1 cellular context compared by ENCODE assay signal in the genomic region with DNA sequence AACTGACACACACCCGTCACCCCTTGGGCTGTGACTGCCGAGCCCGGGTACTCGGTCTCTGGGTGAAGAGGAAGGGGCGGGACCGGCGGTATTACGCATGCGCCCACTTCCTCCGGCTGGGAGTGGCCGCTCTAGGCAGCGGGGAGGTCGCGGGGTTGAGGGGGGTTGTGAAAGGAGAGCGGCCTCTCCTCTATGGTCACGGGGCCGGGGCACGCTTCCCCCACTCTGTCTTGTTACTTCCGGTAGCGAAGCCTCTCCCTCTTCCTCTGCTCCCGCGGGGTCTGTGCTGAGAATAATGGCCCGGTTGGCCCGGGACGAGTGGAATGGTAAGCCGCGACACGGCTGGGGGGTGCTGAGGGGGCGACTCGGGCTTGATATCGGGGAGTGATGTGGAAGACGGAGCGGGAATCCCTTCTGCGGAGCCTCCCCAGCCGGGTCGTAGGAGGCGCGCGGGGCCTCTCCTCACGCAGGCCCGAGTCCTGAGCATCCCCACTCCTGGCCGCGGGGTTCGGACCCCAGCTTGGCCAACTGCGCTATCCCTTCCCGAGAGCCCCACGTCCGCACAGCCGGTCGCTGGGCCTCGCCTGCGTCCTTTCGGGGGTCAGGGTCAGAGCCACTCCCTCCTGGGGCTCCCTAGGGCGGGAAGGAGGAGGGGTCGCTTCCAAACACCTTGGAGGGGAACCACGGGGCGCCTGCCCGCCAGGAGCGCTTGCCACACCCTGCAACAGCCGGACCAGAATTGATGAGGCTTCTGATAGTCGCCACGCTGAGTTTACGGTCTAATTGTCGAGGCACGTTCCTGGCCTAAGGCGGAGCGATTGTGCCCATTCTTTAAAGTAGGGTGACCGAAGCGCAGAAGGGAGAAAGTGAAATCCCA.
TF ChIP-seq lines count a peak whose summit lies in the region.

A gene with protein sequence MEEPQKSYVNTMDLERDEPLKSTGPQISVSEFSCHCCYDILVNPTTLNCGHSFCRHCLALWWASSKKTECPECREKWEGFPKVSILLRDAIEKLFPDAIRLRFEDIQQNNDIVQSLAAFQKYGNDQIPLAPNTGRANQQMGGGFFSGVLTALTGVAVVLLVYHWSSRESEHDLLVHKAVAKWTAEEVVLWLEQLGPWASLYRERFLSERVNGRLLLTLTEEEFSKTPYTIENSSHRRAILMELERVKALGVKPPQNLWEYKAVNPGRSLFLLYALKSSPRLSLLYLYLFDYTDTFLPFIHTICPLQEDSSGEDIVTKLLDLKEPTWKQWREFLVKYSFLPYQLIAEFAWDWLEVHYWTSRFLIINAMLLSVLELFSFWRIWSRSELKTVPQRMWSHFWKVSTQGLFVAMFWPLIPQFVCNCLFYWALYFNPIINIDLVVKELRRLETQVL (plus strand): TSS at position 259 of the 877 bp plus-strand sequence. CDS start 11,396 bp downstream, outside the sequence.

TF ChIP-seq in HepG2, 621 proteins besides CTCF, POLR2A, EP300 and RAD21 (continued from another document and continues in another):
- no peak for TF ChIP-seq NFE2L1 (CRISPR knock-in tag; IDR thresholded peaks at IDR 0.05; ENCODE audit: borderline replicate concordance)
- peak; percentile 29; the same call in 1 of the 2 replicates for TF ChIP-seq PITX1 (CRISPR knock-in tag; IDR thresholded peaks at IDR 0.05)
- no peak for TF ChIP-seq ZNF382 (CRISPR knock-in tag; IDR thresholded peaks at IDR 0.05; ENCODE audit: borderline replicate concordance)
- peak; percentile 11; the same call in 1 of the 2 replicates for TF ChIP-seq ZNF33B (CRISPR knock-in tag; IDR thresholded peaks at IDR 0.05)
- 0 out of 2 replicates have a peak, but pooled peaks have one; percentile 30 for TF ChIP-seq HHEX (CRISPR knock-in tag; IDR thresholded peaks at IDR 0.05)
- TF ChIP-seq ATF3 (CRISPR knock-in tag; IDR thresholded peaks at IDR 0.05) = peak; percentile 68; the same call in 1 of the 2 replicates
- no peak for TF ChIP-seq SMARCE1 (IDR thresholded peaks at IDR 0.05; ENCODE audit: borderline replicate concordance)
- peak; percentile 89; the same call in 1 of the 2 replicates for TF ChIP-seq ZBED4 (CRISPR knock-in tag; IDR thresholded peaks at IDR 0.05; ENCODE audit: borderline replicate concordance)
- TF ChIP-seq, protein P1, sequence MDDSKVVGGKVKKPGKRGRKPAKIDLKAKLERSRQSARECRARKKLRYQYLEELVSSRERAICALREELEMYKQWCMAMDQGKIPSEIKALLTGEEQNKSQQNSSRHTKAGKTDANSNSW (CRISPR knock-in tag; IDR thresholded peaks at IDR 0.05; ENCODE audit: borderline replicate concordance) = peak; percentile 71; the same call in 1 of the 2 replicates
- TF ChIP-seq THAP9 (CRISPR knock-in tag; IDR thresholded peaks at IDR 0.05; ENCODE audit: borderline replicate concordance) = peak; percentile 90
- peak; percentile 86 for TF ChIP-seq ZNF563 (CRISPR knock-in tag; IDR thresholded peaks at IDR 0.05)
- no peak; the same call in 1 of the 2 replicates for TF ChIP-seq KLF13 (CRISPR knock-in tag; IDR thresholded peaks at IDR 0.05)
- 0 out of 2 replicates have a peak, but pooled peaks have one; percentile 45 for TF ChIP-seq ZHX2 (IDR thresholded peaks at IDR 0.05; ENCODE audit: low read depth)
- peak; percentile 81; the same call in 1 of the 2 replicates for TF ChIP-seq ZHX2 (CRISPR knock-in tag; IDR thresholded peaks at IDR 0.05; ENCODE audit: borderline replicate concordance)
- peak; percentile 95 for TF ChIP-seq THAP11 (CRISPR knock-in tag; IDR thresholded peaks at IDR 0.05)
- peak; percentile 96; the same call in 1 of the 2 replicates for TF ChIP-seq MYNN (CRISPR knock-in tag; IDR thresholded peaks at IDR 0.05; ENCODE audit: low read depth)
- peak; percentile 66; the same call in 1 of the 2 replicates for TF ChIP-seq ZC3H13 (CRISPR knock-in tag; IDR thresholded peaks at IDR 0.05)
- TF ChIP-seq ZFP1 (CRISPR knock-in tag; IDR thresholded peaks at IDR 0.05) = peak; percentile 38
- TF ChIP-seq CENPT (CRISPR knock-in tag; IDR thresholded peaks at IDR 0.05; ENCODE audit: low read depth) = peak; percentile 91; the same call in 1 of the 2 replicates
- peak; percentile 20; the same call in 1 of the 2 replicates for TF ChIP-seq RNF2 (conservative IDR thresholded peaks at IDR 0.05; ENCODE audit: low read depth)
- TF ChIP-seq UBTF (CRISPR knock-in tag; IDR thresholded peaks at IDR 0.05) = peak; percentile 80; the same call in 1 of the 2 replicates
- no peak for TF ChIP-seq FOXP1 (IDR thresholded peaks at IDR 0.05)
- TF ChIP-seq FOXP1 (CRISPR knock-in tag; IDR thresholded peaks at IDR 0.05) = 0 out of 2 replicates have a peak, but pooled peaks have one; percentile 14
- peak; percentile 94 for TF ChIP-seq KMT2B (CRISPR knock-in tag; IDR thresholded peaks at IDR 0.05)
- TF ChIP-seq BCL3 (CRISPR knock-in tag; IDR thresholded peaks at IDR 0.05) = peak; percentile 82
- TF ChIP-seq GLI4 (CRISPR knock-in tag; IDR thresholded peaks at IDR 0.05; ENCODE audit: borderline replicate concordance) = peak; percentile 35; the same call in 1 of the 2 replicates
- TF ChIP-seq CHD4 (IDR thresholded peaks at IDR 0.05; ENCODE audit: borderline replicate concordance, low read length) = no peak
- no peak for TF ChIP-seq MBNL3 (CRISPR knock-in tag; conservative IDR thresholded peaks at IDR 0.05)
- TF ChIP-seq SRSF1 (optimal IDR thresholded peaks at IDR 0.05; ENCODE audit: low read depth, low read length) = peak; percentile 74
- TF ChIP-seq ZNF10 (CRISPR knock-in tag; IDR thresholded peaks at IDR 0.05; ENCODE audit: borderline replicate concordance, low read depth) = no peak
- TF ChIP-seq YEATS2 (CRISPR knock-in tag; IDR thresholded peaks at IDR 0.05; ENCODE audit: borderline replicate concordance) = peak; percentile 98
- TF ChIP-seq ZNF225 (CRISPR knock-in tag; IDR thresholded peaks at IDR 0.05) = no peak; the same call in 1 of the 2 replicates
- peak; percentile 86; the same call in 1 of the 2 replicates for TF ChIP-seq ZFP36L1 (CRISPR knock-in tag; IDR thresholded peaks at IDR 0.05)
- TF ChIP-seq NR2F1 (CRISPR knock-in tag; IDR thresholded peaks at IDR 0.05) = peak in 1 of 2 experiments; percentile 76
